Comparison of ENCODE assay signal across 12 cellular contexts in genomic region chr2:200177971-200178911, GRCh38.
DNase-seq lines count a peak whose midpoint lies in the region; ATAC-seq and TF ChIP-seq lines count a peak whose summit lies in the region.
"Had no signal": no experiment of that assay in that cellular context is flagged by ENCODE, and none has a peak within 500 bp of the region (broad histone marks: within the 10 kb centered on the region; RNA-seq: fewer than 3 reads in every experiment).

No MANE protein-coding gene starts in this region.

- peaks cover 3 to 8% (median 5%) of the 10 kb centered on the region in 3 donors for H3K27me3 Mint-ChIP-seq in CD14-positive monocyte (ENCODE audit: low read depth in 3 of 3)
- peaks cover 9 to 17% of the 10 kb centered on the region in 2 donors for H3K27me3 Mint-ChIP-seq in stimulated activated naive B cell treated with anti-CD40 and anti-IgM and Interleukin-4, amounts not matched to agents 10 μg/mL and 1 μg/mL and 100 μg/mL, for 72 hours

- no peaks in the 10 kb centered on the region for H3K4me1 Mint-ChIP-seq in CD14-positive monocyte
- no peaks in the 10 kb centered on the region for H3K4me1 Mint-ChIP-seq in stimulated activated naive B cell treated with anti-CD40 and anti-IgM and Interleukin-4, amounts not matched to agents 10 μg/mL and 1 μg/mL and 100 μg/mL, for 72 hours
- H3K4me1 Mint-ChIP-seq: endodermal cell had no signal

- peaks cover 0 to 7% (median 6%) of the 10 kb centered on the region in 7 donors for H3K9me3 Mint-ChIP-seq in CD14-positive monocyte
- H3K9me3 Mint-ChIP-seq in stimulated activated naive B cell treated with anti-CD40 and anti-IgM and Interleukin-4, amounts not matched to agents 10 μg/mL and 1 μg/mL and 100 μg/mL, for 72 hours = no peaks in the 10 kb centered on the region

- no peaks in the 10 kb centered on the region for H3K36me3 Mint-ChIP-seq in CD14-positive monocyte
- H3K36me3 Mint-ChIP-seq in stimulated activated naive B cell treated with anti-CD40 and anti-IgM and Interleukin-4, amounts not matched to agents 10 μg/mL and 1 μg/mL and 100 μg/mL, for 72 hours = no peaks in the 10 kb centered on the region

- no peak overlapping the region for H3K4me3 ChIP-seq in fibroblast of mammary gland (ENCODE audit: control insufficient read depth, low read depth, low read length)

- TF ChIP-seq CTCF in fibroblast of mammary gland (conservative IDR thresholded peaks at IDR 0.05; ENCODE audit: control insufficient read depth, insufficient read depth, low read depth, low read length) (no peak), CD14-positive monocyte (IDR thresholded peaks at IDR 0.05) (no peak)

- DNase-seq in DMS 273 treated with DMSO at 0.1 percent for 48 hours (lab: John Stamatoyannopoulos, UW) (peak; percentile 98), NCI-H446 treated with DMSO at 0.1 percent for 48 hours (lab: John Stamatoyannopoulos, UW) (peak; percentile 79), fibroblast of mammary gland (ENCODE audit: low read depth) (peak; percentile 65), posterior cingulate gyrus (peak in 8 of 10 donors; percentile 55 to 92 (median 68)), CD14-positive monocyte (ENCODE audit: low spot score) (no peak)
- no peak for DNase-seq in stimulated activated naive B cell treated with anti-CD40 and anti-IgM and Interleukin-4, amounts not matched to agents 10 μg/mL and 1 μg/mL and 100 μg/mL, for 72 hours
- DNase-seq: activated gamma-delta T cell treated with Interleukin-2 at 50 U/mL for 16 hours, Calu3, endodermal cell, NCI-H2029 treated with DMSO at 0.1 percent for 48 hours had no signal

- intact Hi-C loops in posterior cingulate gyrus (cut with DNase I) = no loop called here
- intact Hi-C loops in CD14-positive monocyte (cut with micrococcal nuclease) = no loop called here

- ATAC-seq in HG03520 (IDR thresholded peaks at IDR 0.05; ENCODE audit: unreplicated experiment) = no peak
- no peak for ATAC-seq in GM19397 (IDR thresholded peaks at IDR 0.05; ENCODE audit: unreplicated experiment)
- no peak for ATAC-seq in stimulated activated naive B cell treated with anti-CD40 and anti-IgM and Interleukin-4, amounts not matched to agents 10 μg/mL and 1 μg/mL and 100 μg/mL, for 72 hours (replicated peaks)

- peak overlapping the region in 1 of 7 donors; percentile 42 for H3K27ac Mint-ChIP-seq in CD14-positive monocyte
- H3K27ac Mint-ChIP-seq in stimulated activated naive B cell treated with anti-CD40 and anti-IgM and Interleukin-4, amounts not matched to agents 10 μg/mL and 1 μg/mL and 100 μg/mL, for 72 hours = no peak overlapping the region
- H3K27ac Mint-ChIP-seq: endodermal cell had no signal

- H3K4me3 Mint-ChIP-seq in CD14-positive monocyte = no peak overlapping the region
- no peak overlapping the region for H3K4me3 Mint-ChIP-seq in stimulated activated naive B cell treated with anti-CD40 and anti-IgM and Interleukin-4, amounts not matched to agents 10 μg/mL and 1 μg/mL and 100 μg/mL, for 72 hours
- H3K4me3 Mint-ChIP-seq: endodermal cell had no signal

Comparison
In these comparisons a context has a peak if more than half of its experiments do, and no peak if none do; other contexts are left out.
1. DNase-seq: peak in DMS 273 treated with DMSO at 0.1 percent for 48 hours (single experiment), NCI-H446 treated with DMSO at 0.1 percent for 48 hours (single experiment), fibroblast of mammary gland (single experiment) and posterior cingulate gyrus (8 of 10); none in CD14-positive monocyte (single experiment) and stimulated activated naive B cell treated with anti-CD40 and anti-IgM and Interleukin-4, amounts not matched to agents 10 μg/mL and 1 μg/mL and 100 μg/mL, for 72 hours (single experiment).